Comparison of ENCODE assay signal across 1 cellular context in the genomic region with DNA sequence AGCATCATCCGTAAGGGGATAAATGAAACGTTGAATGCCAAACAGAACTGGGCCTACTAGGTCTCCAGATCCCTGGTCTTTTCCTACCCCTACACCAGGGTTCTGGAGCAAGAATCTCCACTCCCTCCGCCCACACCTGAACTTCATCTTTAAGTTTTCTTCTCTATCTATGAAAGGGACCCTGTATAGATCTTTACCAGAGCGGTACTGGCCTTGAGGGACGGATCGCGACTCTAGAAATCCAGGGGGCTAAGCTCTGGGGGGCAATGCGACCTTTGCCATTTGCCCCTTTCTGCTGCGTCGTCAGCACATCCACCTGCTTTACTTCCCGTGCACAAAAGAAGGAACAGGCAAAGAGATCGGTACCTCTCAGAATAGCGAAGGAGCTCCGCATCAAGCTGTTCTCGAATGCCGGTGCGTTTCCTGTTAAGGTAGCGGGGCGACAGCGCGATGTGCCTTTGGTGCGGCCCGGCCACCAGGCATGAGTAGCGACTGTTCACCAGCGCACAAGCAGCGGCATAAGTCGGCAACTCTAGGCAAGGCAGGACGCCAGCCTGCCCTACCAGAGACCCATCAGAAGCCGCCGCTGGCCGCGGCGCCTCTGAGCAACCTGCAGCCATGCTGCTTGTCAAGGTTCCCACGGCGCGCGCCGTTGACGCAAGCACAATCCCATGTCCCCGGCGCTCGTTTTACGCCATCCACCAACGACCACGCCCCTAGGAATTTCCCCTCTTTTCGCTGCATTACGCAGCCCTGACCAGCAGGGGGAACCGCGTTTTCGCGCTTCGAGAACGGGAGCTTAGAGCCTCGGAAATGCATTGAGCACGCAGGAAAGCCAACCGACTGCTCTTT.
TF ChIP-seq lines count a peak whose summit lies in the region.

A gene with protein sequence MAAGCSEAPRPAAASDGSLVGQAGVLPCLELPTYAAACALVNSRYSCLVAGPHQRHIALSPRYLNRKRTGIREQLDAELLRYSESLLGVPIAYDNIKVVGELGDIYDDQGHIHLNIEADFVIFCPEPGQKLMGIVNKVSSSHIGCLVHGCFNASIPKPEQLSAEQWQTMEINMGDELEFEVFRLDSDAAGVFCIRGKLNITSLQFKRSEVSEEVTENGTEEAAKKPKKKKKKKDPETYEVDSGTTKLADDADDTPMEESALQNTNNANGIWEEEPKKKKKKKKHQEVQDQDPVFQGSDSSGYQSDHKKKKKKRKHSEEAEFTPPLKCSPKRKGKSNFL (minus strand): TSS at position 641 of the 852 bp plus-strand sequence. CDS start 21 bp downstream, at position 620.

TF ChIP-seq in HEK293, 187 proteins besides CTCF, POLR2A, EP300 and RAD21 (continued from another document):
- TF ChIP-seq, protein P1, sequence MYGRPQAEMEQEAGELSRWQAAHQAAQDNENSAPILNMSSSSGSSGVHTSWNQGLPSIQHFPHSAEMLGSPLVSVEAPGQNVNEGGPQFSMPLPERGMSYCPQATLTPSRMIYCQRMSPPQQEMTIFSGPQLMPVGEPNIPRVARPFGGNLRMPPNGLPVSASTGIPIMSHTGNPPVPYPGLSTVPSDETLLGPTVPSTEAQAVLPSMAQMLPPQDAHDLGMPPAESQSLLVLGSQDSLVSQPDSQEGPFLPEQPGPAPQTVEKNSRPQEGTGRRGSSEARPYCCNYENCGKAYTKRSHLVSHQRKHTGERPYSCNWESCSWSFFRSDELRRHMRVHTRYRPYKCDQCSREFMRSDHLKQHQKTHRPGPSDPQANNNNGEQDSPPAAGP (tag by site-specific recombination; IDR thresholded peaks at IDR 0.05) = 0 out of 2 replicates have a peak, but pooled peaks have one; percentile 45
- TF ChIP-seq, protein P2, sequence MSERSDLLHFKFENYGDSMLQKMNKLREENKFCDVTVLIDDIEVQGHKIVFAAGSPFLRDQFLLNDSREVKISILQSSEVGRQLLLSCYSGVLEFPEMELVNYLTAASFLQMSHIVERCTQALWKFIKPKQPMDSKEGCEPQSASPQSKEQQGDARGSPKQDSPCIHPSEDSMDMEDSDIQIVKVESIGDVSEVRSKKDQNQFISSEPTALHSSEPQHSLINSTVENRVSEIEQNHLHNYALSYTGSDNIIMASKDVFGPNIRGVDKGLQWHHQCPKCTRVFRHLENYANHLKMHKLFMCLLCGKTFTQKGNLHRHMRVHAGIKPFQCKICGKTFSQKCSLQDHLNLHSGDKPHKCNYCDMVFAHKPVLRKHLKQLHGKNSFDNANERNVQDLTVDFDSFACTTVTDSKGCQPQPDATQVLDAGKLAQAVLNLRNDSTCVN (tag by site-specific recombination; optimal IDR thresholded peaks at IDR 0.05) = peak; percentile 47
- TF ChIP-seq SP3 (tag by site-specific recombination; IDR thresholded peaks at IDR 0.05) (peak; percentile 37), ZIC2 (tag by site-specific recombination; IDR thresholded peaks at IDR 0.05) (no peak), WT1 (tag by site-specific recombination; IDR thresholded peaks at IDR 0.05) (no peak), YY2 (tag by site-specific recombination; IDR thresholded peaks at IDR 0.05) (peak; percentile 59), ZBTB21 (tag by site-specific recombination; IDR thresholded peaks at IDR 0.05) (peak; percentile 69), GLI2 (tag by site-specific recombination; IDR thresholded peaks at IDR 0.05; ENCODE audit: borderline replicate concordance, low read depth) (no peak), ZNF341 (tag by site-specific recombination; IDR thresholded peaks at IDR 0.05; ENCODE audit: low read depth) (0 out of 2 replicates have a peak, but pooled peaks have one; percentile 32), PRDM1 (tag by site-specific recombination; IDR thresholded peaks at IDR 0.05) (no peak), ZNF776 (tag by site-specific recombination; IDR thresholded peaks at IDR 0.05; ENCODE audit: borderline replicate concordance) (no peak), ZNF76 (tag by site-specific recombination; IDR thresholded peaks at IDR 0.05; ENCODE audit: borderline replicate concordance, low read depth) (peak; percentile 77), KLF9 (tag by site-specific recombination; IDR thresholded peaks at IDR 0.05; ENCODE audit: low read depth) (peak; percentile 78), FEZF1 (tag by site-specific recombination; IDR thresholded peaks at IDR 0.05) (peak; percentile 87)
